In the genomic region with DNA sequence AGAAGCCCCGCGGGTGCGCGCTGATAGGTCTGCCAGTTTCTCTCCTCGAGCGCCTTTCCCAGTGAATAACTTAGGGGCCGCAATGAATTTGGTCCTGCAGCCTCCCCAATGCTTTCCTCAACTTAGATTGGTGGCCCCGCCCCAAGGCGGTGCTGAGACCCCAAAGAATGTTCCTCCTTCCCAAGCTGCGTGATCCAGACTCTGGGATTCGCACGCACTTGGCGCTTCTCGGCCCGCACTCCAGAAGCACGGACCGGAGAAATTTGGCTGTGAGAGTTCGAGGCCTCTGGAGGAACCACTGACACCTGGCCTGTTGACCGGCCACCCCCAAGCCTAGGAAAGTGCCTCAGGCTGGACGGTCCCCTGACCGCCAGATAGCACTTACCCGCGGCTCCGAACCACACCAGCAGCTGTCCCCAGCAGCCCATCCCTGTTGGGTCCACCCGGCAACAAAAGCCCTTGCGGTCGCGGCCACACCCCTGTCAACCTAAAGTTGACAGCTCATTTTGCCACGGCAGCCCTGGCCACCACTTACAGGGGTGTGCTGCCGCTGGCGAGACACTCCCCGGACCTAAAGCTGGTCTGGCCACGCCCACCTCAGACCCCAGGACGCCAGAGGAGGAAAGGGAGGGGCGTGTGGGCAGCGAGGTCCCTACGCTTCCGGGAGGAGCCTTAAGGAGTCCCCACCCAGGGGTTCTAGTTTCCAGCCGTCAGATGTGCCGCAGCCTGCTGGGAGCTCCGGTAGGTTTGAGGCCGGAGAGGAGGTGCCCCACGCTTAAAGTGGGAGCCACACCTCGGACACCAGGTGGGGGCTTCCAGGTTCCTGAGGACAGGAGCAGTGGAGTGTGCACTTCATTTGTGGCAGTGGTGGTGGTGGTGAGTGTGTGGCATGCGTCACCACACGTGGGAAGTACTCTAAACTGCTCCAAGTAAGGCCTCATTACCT, we compare ENCODE assay signal across 9 cellular contexts. TPM values are rescaled to one million over a fixed set of nuclear protein-coding genes. Genes with fewer than 3 reads are reported as not detected.
DNase-seq lines count a peak whose midpoint lies in the region; ATAC-seq, FAIRE-seq and TF ChIP-seq lines count a peak whose summit lies in the region.
"Had no signal": no experiment of that assay in that cellular context is flagged by ENCODE, and none has a peak within 500 bp of the region (broad histone marks: within the 10 kb centered on the region; RNA-seq: fewer than 3 reads in every experiment).

LTK (minus strand) TSS at position 546 of the 946 bp plus-strand sequence; CDS start at position 428, 118 bp downstream.

- DNase-seq in COR-L47 (lab: John Stamatoyannopoulos, UW) (peak; percentile 91), NCI-H2227 treated with DMSO at 0.1 percent for 48 hours (lab: John Stamatoyannopoulos, UW) (peak; percentile 24), bronchial epithelial cell (ENCODE audit: low read depth) (peak; percentile 14), mesothelial cell of epicardium (ENCODE audit: low spot score in 2 of 2, unreplicated experiment in 2 of 2) (no peak), OCI-M2 (lab: John Stamatoyannopoulos, UW; ENCODE audit: unreplicated experiment) (no peak), nucleus accumbens (lab: John Stamatoyannopoulos, UW) (no peak), pons (ENCODE audit: low spot score) (no peak)

- H3K9me3 Mint-ChIP-seq in mesothelial cell of epicardium: no peaks in the 10 kb centered on the region

- H3K36me3 Mint-ChIP-seq in mesothelial cell of epicardium: peaks cover 17% of the 10 kb centered on the region

- H3K27ac Mint-ChIP-seq in mesothelial cell of epicardium: no peak within 1 kb of the TSS

- no peak for TF ChIP-seq CTCF in bronchial epithelial cell (IDR thresholded peaks at IDR 0.05; ENCODE audit: insufficient read depth, low read length, severe bottlenecking)
- TF ChIP-seq CTCF in mesothelial cell of epicardium (IDR thresholded peaks at IDR 0.05; ENCODE audit: unreplicated experiment): no peak

- H3K27me3 Mint-ChIP-seq in mesothelial cell of epicardium (ENCODE audit: low read depth): peaks cover 51% of the 10 kb centered on the region

- ATAC-seq in HG03045 (IDR thresholded peaks at IDR 0.05; ENCODE audit: unreplicated experiment): no peak

- peaks cover 26% of the 10 kb centered on the region for H3K27me3 ChIP-seq in bronchial epithelial cell (ENCODE audit: control insufficient read depth, insufficient read depth, low read length)

- peak within 1 kb of the TSS; percentile 69 for H3K4me3 Mint-ChIP-seq in mesothelial cell of epicardium

- peaks cover 1% of the 10 kb centered on the region for H3K36me3 ChIP-seq in bronchial epithelial cell (ENCODE audit: control insufficient read depth, insufficient read depth, low read length)

- H3K4me1 Mint-ChIP-seq in mesothelial cell of epicardium: peaks cover 20% of the 10 kb centered on the region

- H3K4me3 ChIP-seq in bronchial epithelial cell (ENCODE audit: low read depth, low read length): no peak within 1 kb of the TSS

- no peak for FAIRE-seq in bronchial epithelial cell (lab: Jason Lieb, UNC)
- FAIRE-seq: frontal cortex had no signal

RNA-seq across cellular contexts. Expression of gene LTK, which starts in this region (rescaled TPM):
- total RNA-seq in bronchial epithelial cell (0.13 TPM in 1 of 2 replicates, not detected in the other), mesothelial cell of epicardium (0.91 to 1.2 TPM (median 1.0 TPM) in 3 replicates)
- total RNA-seq: frontal cortex had no signal

Comparison
In these comparisons a context has a peak if more than half of its experiments do, and no peak if none do; other contexts are left out.
1. Peak in DNase-seq in bronchial epithelial cell; RNA of the gene not detected or under 1 TPM.
2. DNase-seq: peak in COR-L47 (single experiment) and NCI-H2227 treated with DMSO at 0.1 percent for 48 hours (single experiment); none in mesothelial cell of epicardium (0 of 2), OCI-M2 (single experiment), nucleus accumbens (0 of 56) and pons (single experiment).